In genomic region chr10:59887006-59887405, GRCh38 we compare ENCODE assay signal across 21 cellular contexts. TPM values are rescaled to one million over a fixed set of nuclear protein-coding genes. Genes with fewer than 3 reads are reported as not detected.
DNase-seq lines count a peak whose midpoint lies in the region; ATAC-seq and TF ChIP-seq lines count a peak whose summit lies in the region.
"Had no signal": no experiment of that assay in that cellular context is flagged by ENCODE, and none has a peak within 500 bp of the region (broad histone marks: within the 10 kb centered on the region; RNA-seq: fewer than 3 reads in every experiment).

No MANE protein-coding gene starts in this region.

- H3K4me3 ChIP-seq in CD8-positive, alpha-beta memory T cell (ENCODE audit: low read length): no peak overlapping the region
- H3K4me3 ChIP-seq in IMR-90 (ENCODE audit: insufficient read depth, low read depth, low read length): no peak overlapping the region
- H3K4me3 ChIP-seq: dorsolateral prefrontal cortex, GM23248, heart right ventricle, MG63 had no signal

- peaks cover 0 to 1% of the 10 kb centered on the region in 2 donors for H3K27me3 Mint-ChIP-seq in CD8-positive, alpha-beta memory T cell
- H3K27me3 Mint-ChIP-seq in activated B cell treated with CpG ODN at 0.5 μM for 24 hours: no peaks in the 10 kb centered on the region
- H3K27me3 Mint-ChIP-seq: brain, T-cell had no signal

- no peak for ATAC-seq in IMR-90 (ENCODE audit: low read depth)
- ATAC-seq in activated B cell treated with CpG ODN at 0.5 μM for 24 hours (ENCODE audit: low read depth): no peak
- no peak for ATAC-seq in HG03135 (IDR thresholded peaks at IDR 0.05; ENCODE audit: unreplicated experiment)
- ATAC-seq: heart right ventricle, right cardiac atrium, T-cell had no signal

- no peak overlapping the region for H3K9ac ChIP-seq in IMR-90 (ENCODE audit: low read depth, low read length)
- H3K9ac ChIP-seq: GM23248 had no signal

- peaks cover 0 to 13% (median 4%) of the 10 kb centered on the region in 3 donors for H3K36me3 Mint-ChIP-seq in CD8-positive, alpha-beta memory T cell
- peaks cover 21% of the 10 kb centered on the region for H3K36me3 Mint-ChIP-seq in activated B cell treated with CpG ODN at 0.5 μM for 24 hours (ENCODE audit: low read depth)

- H3K56ac ChIP-seq in IMR-90 (ENCODE audit: extremely low read depth, insufficient read depth, low read length): no peak overlapping the region

- H4K20me1 ChIP-seq in IMR-90 (ENCODE audit: insufficient read depth, low read length): peaks cover 26% of the 10 kb centered on the region; the same call in 1 of the 2 replicates

- no peak for TF ChIP-seq RAD21 in IMR-90 (IDR thresholded peaks at IDR 0.05; ENCODE audit: low read length)

- H3K79me1 ChIP-seq in IMR-90 (ENCODE audit: low read depth in 1 of 2, low read length in 2 of 2): peaks cover 35 to 60% of the 10 kb centered on the region in 2 experiments

- H3K18ac ChIP-seq in IMR-90 (ENCODE audit: low read depth, low read length): no peak overlapping the region

- H3K27me3 ChIP-seq in CD8-positive, alpha-beta memory T cell (ENCODE audit: insufficient read depth, low read length, poor library complexity, severe bottlenecking): no peaks in the 10 kb centered on the region
- H3K27me3 ChIP-seq in IMR-90 (ENCODE audit: control insufficient read depth, insufficient read depth, low read length): no peaks in the 10 kb centered on the region
- H3K27me3 ChIP-seq: dorsolateral prefrontal cortex, heart right ventricle, MG63 had no signal

- TF ChIP-seq POLR2A in IMR-90 (IDR thresholded peaks at IDR 0.05; ENCODE audit: low read depth, low read length): no peak

- peak overlapping the region in 3 of 8 donors; percentile 40 to 52 (median 51) for H3K27ac Mint-ChIP-seq in CD8-positive, alpha-beta memory T cell
- peak overlapping the region; percentile 68 for H3K27ac Mint-ChIP-seq in activated B cell treated with CpG ODN at 0.5 μM for 24 hours
- H3K27ac Mint-ChIP-seq: mesothelial cell of epicardium had no signal

- H4K8ac ChIP-seq in IMR-90 (ENCODE audit: low read depth in 2 of 2, low read length in 2 of 2): no peak overlapping the region

- H2BK120ac ChIP-seq in IMR-90 (ENCODE audit: low read depth, low read length): no peak overlapping the region

- no peak overlapping the region for H4K5ac ChIP-seq in IMR-90 (ENCODE audit: low read depth, low read length)

- no peak overlapping the region for H2BK15ac ChIP-seq in IMR-90 (ENCODE audit: low read depth, low read length)

- peaks cover 54% of the 10 kb centered on the region for H3K4me1 ChIP-seq in CD8-positive, alpha-beta memory T cell (ENCODE audit: insufficient read depth, low read length)
- no peaks in the 10 kb centered on the region for H3K4me1 ChIP-seq in IMR-90 (ENCODE audit: control insufficient read depth, insufficient read depth, low read length)

- BruUV-seq in IMR-90 (replicated peaks; lab: Mats Ljungman, UMichigan): no TSS peak

- no peak overlapping the region for H3K23ac ChIP-seq in IMR-90 (ENCODE audit: low read depth, low read length)

- peaks cover 72 to 84% (median 81%) of the 10 kb centered on the region in 3 donors for H3K4me1 Mint-ChIP-seq in CD8-positive, alpha-beta memory T cell
- peaks cover 87% of the 10 kb centered on the region for H3K4me1 Mint-ChIP-seq in activated B cell treated with CpG ODN at 0.5 μM for 24 hours

- POLR2A ChIA-PET in CD8-positive, alpha-beta memory T cell (lab: Charles Lee): no interaction called here
- POLR2A ChIA-PET in IMR-90 (lab: Charles Lee; ENCODE audit: unreplicated experiment): no interaction called here
- POLR2A ChIA-PET in activated B cell treated with CpG ODN at 0.5 μM for 24 hours (lab: Charles Lee): no interaction called here

- H2BK20ac ChIP-seq in IMR-90 (ENCODE audit: low read depth, low read length): no peak overlapping the region

- TF ChIP-seq CTCF in IMR-90 (conservative IDR thresholded peaks at IDR 0.05; ENCODE audit: low read depth, low read length) (no peak), activated B cell treated with CpG ODN at 0.5 μM for 24 hours (IDR thresholded peaks at IDR 0.05) (no peak)

- peaks cover 11% of the 10 kb centered on the region; the same call in 1 of the 2 replicates for H3K9me1 ChIP-seq in IMR-90 (ENCODE audit: insufficient read depth, low read length)

- no peak overlapping the region for H3K4ac ChIP-seq in IMR-90 (ENCODE audit: low read depth, low read length)

- CTCF ChIA-PET in CD8-positive, alpha-beta memory T cell (lab: Charles Lee): no interaction called here
- CTCF ChIA-PET in IMR-90 (lab: Yijun Ruan, JAX) (interaction anchor here (1.2 kb wide), 1 partner anchor 37 kb away, joined by 3 read pairs; no protein-coding TSS in a partner anchor), activated B cell treated with CpG ODN at 0.5 μM for 24 hours (lab: Charles Lee) (no interaction called here)

- in situ Hi-C loops in IMR-90 (cut with MboI; ENCODE audit: low sequenced_read_pairs): loop anchor here (25.0 kb wide), 1 partner anchor 525 kb away; no protein-coding TSS in a partner anchor

- H2AK5ac ChIP-seq in IMR-90 (ENCODE audit: low read depth, low read length): no peak overlapping the region

- DNase-seq in CD8-positive, alpha-beta memory T cell: no peak
- peak; percentile 49 for DNase-seq in IMR-90
- DNase-seq in activated B cell treated with CpG ODN at 0.5 μM for 24 hours: no peak
- peak; percentile 85 for DNase-seq in iris pigment epithelial cell (ENCODE audit: low read depth)
- no peak for DNase-seq in NCI-H1092 (lab: John Stamatoyannopoulos, UW)
- no peak for DNase-seq in DMS 273 (lab: John Stamatoyannopoulos, UW; ENCODE audit: unreplicated experiment)
- DNase-seq: activated effector memory CD4-positive, alpha-beta T cell treated with Interleukin-2 at 50 U/mL for 16 hours; C1 segment of cervical spinal cord; dorsolateral prefrontal cortex; GM23248; heart right ventricle; kidney; MG63; NCI-H748 treated with DMSO at 0.1 percent for 48 hours; right cardiac atrium; RPMI8226; stimulated activated CD4-positive, alpha-beta T cell treated with anti-CD3 and anti-CD28 coated beads, Interleukin-2, amount 100 ng/mL, for 24 hours; T-cell had no signal

- 0 out of 2 replicates have a peak overlapping the region, but pooled peaks have one; percentile 19 for H3K14ac ChIP-seq in IMR-90 (replicated peaks; ENCODE audit: low read depth, low read length)

- H3K9me3 ChIP-seq in CD8-positive, alpha-beta memory T cell (ENCODE audit: low read length): no peaks in the 10 kb centered on the region
- H3K9me3 ChIP-seq in IMR-90 (ENCODE audit: control insufficient read depth, insufficient read depth, low read length): no peaks in the 10 kb centered on the region
- H3K9me3 ChIP-seq: heart right ventricle, MG63 had no signal

- H4K91ac ChIP-seq in IMR-90 (ENCODE audit: insufficient read depth, low read depth, low read length): no peak overlapping the region

- no peaks in the 10 kb centered on the region for H3K36me3 ChIP-seq in CD8-positive, alpha-beta memory T cell (ENCODE audit: insufficient read depth, low read length)
- peaks cover 4% of the 10 kb centered on the region; the same call in 1 of the 2 replicates for H3K36me3 ChIP-seq in IMR-90 (ENCODE audit: control insufficient read depth, insufficient read depth, low read length)
- H3K36me3 ChIP-seq: MG63 had no signal

- intact Hi-C loops in IMR-90 (cut with micrococcal nuclease): no loop called here
- intact Hi-C loops in activated B cell treated with CpG ODN at 0.5 μM for 24 hours (cut with micrococcal nuclease): no loop called here

- peak overlapping the region in 6 of 7 donors; percentile 1 to 57 (median 37) for H3K4me3 Mint-ChIP-seq in CD8-positive, alpha-beta memory T cell
- H3K4me3 Mint-ChIP-seq in activated B cell treated with CpG ODN at 0.5 μM for 24 hours: peak overlapping the region; percentile 46
- H3K4me3 Mint-ChIP-seq: brain, mesothelial cell of epicardium had no signal

- WGBS in IMR-90 (ENCODE audit: extremely low coverage in 2 of 2, insufficient read length in 1 of 2), 2 experiments: no CpG with 5 or more reads among the region's 5 CpGs

- no peaks in the 10 kb centered on the region for H3K9me3 Mint-ChIP-seq in CD8-positive, alpha-beta memory T cell
- no peaks in the 10 kb centered on the region for H3K9me3 Mint-ChIP-seq in activated B cell treated with CpG ODN at 0.5 μM for 24 hours
- H3K9me3 Mint-ChIP-seq: brain, mesothelial cell of epicardium, T-cell had no signal

- no peak overlapping the region for H3K27ac ChIP-seq in CD8-positive, alpha-beta memory T cell (ENCODE audit: low read depth, low read length)
- H3K27ac ChIP-seq in IMR-90 (ENCODE audit: insufficient read depth, low read length): no peak overlapping the region
- H3K27ac ChIP-seq: GM23248, heart right ventricle had no signal

- H2AK9ac ChIP-seq in IMR-90 (replicated peaks; ENCODE audit: low read depth, low read length, poor library complexity): no peak overlapping the region

- no peak overlapping the region for H2BK5ac ChIP-seq in IMR-90 (ENCODE audit: low read depth, low read length, poor library complexity, severe bottlenecking)

- H3K4me2 ChIP-seq in IMR-90 (ENCODE audit: low read depth, low read length): no peak overlapping the region

- dilution Hi-C loops in IMR-90 (cut with HindIII; ENCODE audit: low sequenced_read_pairs, unreplicated experiment): no loop called here

- no peak overlapping the region for H2AFZ ChIP-seq in IMR-90 (replicated peaks; ENCODE audit: low read length, poor library complexity)
- H2AFZ ChIP-seq: GM23248 had no signal

TF ChIP-seq in IMR-90, 13 proteins besides CTCF, POLR2A, EP300 and RAD21:
- TF ChIP-seq MXI1 (IDR thresholded peaks at IDR 0.05; ENCODE audit: borderline replicate concordance, low read depth, low read length): no peak
- peak; percentile 33; the same call in 1 of the 2 replicates for TF ChIP-seq CEBPB (IDR thresholded peaks at IDR 0.05; ENCODE audit: low read depth, low read length)

RNA-seq across cellular contexts. Expression of gene CCDC6, which starts 19.4 kb away (rescaled TPM):
- 10 to 100 TPM; 52.0 to 53.0 TPM for total RNA-seq in CD8-positive, alpha-beta memory T cell
- polyA plus RNA-seq in CD8-positive, alpha-beta memory T cell: 4.9 TPM
- total RNA-seq in IMR-90 (2012; rRNA removed) (30.8 and 44.2 TPM in 2 replicates), activated B cell treated with CpG ODN at 0.5 μM for 24 hours (27.9 and 32.2 TPM in 2 replicates)
- polyA plus RNA-seq in IMR-90 (2012; rRNA removed): 18.1 and 21.8 TPM in 2 replicates
- 6.1 and 9.9 TPM in 2 replicates for polyA plus RNA-seq in IMR-90 (2012; cell fraction: cytosol; rRNA removed)
- polyA plus RNA-seq in IMR-90 (2012; cell fraction: nucleus; rRNA removed; ENCODE audit: low replicate concordance): 6.3 and 15.2 TPM in 2 replicates

Comparison
In these comparisons a context has a peak if more than half of its experiments do, and no peak if none do; other contexts are left out.
1. DNase-seq: peak in IMR-90 (single experiment) and iris pigment epithelial cell (single experiment); none in CD8-positive, alpha-beta memory T cell (0 of 5), activated B cell treated with CpG ODN at 0.5 μM for 24 hours (single experiment), NCI-H1092 (single experiment) and DMS 273 (single experiment).